In the genomic region with DNA sequence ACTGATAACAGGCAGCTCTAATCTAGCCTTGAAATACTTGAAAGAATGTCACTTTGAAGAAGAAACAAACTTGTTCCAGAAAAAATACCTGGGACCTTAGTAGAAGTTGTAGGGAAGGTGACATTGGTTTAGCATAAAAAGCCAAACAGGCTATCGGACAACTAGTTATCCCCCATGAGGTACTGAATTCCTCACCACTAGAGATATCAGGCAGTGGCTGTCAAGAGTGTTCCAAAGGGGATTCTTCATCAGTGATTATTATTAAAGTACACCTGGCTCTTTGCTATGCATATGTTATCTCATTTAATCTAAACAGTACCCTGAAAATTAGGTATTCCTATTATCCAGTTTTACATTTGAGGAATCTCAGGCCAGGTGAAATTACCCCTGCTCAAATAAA, we compare ENCODE assay signal across 18 cellular contexts. TPM values are rescaled to one million over a fixed set of nuclear protein-coding genes. Genes with fewer than 3 reads are reported as not detected.
DNase-seq lines count a peak whose midpoint lies in the region; ATAC-seq and TF ChIP-seq lines count a peak whose summit lies in the region.
"Had no signal": no experiment of that assay in that cellular context is flagged by ENCODE, and none has a peak within 500 bp of the region (broad histone marks: within the 10 kb centered on the region; RNA-seq: fewer than 3 reads in every experiment).

No MANE protein-coding gene starts in this region.

- TF ChIP-seq CTCF in WERI-Rb-1 (IDR thresholded peaks at IDR 0.05; ENCODE audit: low read depth, low read length) (no peak), gastrocnemius medialis (IDR thresholded peaks at IDR 0.05 in 4 of 5, conservative IDR thresholded peaks at IDR 0.05 in 1 of 5) (no peak), sigmoid colon (IDR thresholded peaks at IDR 0.05) (no peak)

- ATAC-seq in Right ventricle myocardium inferior, result peak; percentile 10
- ATAC-seq in right cardiac atrium, result no peak
- ATAC-seq in left ventricle myocardium superior, result peak; percentile 52
- no peak for ATAC-seq in gastrocnemius medialis
- no peak for ATAC-seq in HG02938 (IDR thresholded peaks at IDR 0.05; ENCODE audit: unreplicated experiment)
- ATAC-seq: A549 had no signal

- H3K4me1 ChIP-seq in right cardiac atrium (ENCODE audit: control insufficient read depth, insufficient read depth, low read length) (no peaks in the 10 kb centered on the region), gastrocnemius medialis (no peaks in the 10 kb centered on the region), sigmoid colon (no peaks in the 10 kb centered on the region)
- H3K4me1 ChIP-seq: A549, Caco-2, HAP-1 had no signal

- intact Hi-C loops in Right ventricle myocardium inferior (cut with DNase I) (no loop called here), right cardiac atrium (cut with DNase I) (no loop called here), left ventricle myocardium superior (cut with micrococcal nuclease) (no loop called here), gastrocnemius medialis (cut with DNase I; ENCODE audit: low total_unique reads) (no loop called here), sigmoid colon (cut with DNase I) (no loop called here)

- H3K27me3 ChIP-seq in right cardiac atrium (ENCODE audit: control insufficient read depth, insufficient read depth), result no peaks in the 10 kb centered on the region
- H3K27me3 ChIP-seq in WERI-Rb-1 (ENCODE audit: insufficient read depth, low read depth, severe bottlenecking), result no peaks in the 10 kb centered on the region
- no peaks in the 10 kb centered on the region for H3K27me3 ChIP-seq in gastrocnemius medialis
- H3K27me3 ChIP-seq in sigmoid colon, result no peaks in the 10 kb centered on the region

- TF ChIP-seq EP300 in sigmoid colon (IDR thresholded peaks at IDR 0.05), result no peak

- H3K27ac ChIP-seq in right cardiac atrium (ENCODE audit: low read length) (no peak overlapping the region), WERI-Rb-1 (peak overlapping the region; percentile 63), gastrocnemius medialis (peak overlapping the region; percentile 19 to 49 (median 44)), sigmoid colon (no peak overlapping the region)
- H3K27ac ChIP-seq: 22Rv1, A549, C4-2B, GM23248 had no signal

- TF ChIP-seq POLR2A in gastrocnemius medialis (IDR thresholded peaks at IDR 0.05), result no peak
- TF ChIP-seq POLR2A in sigmoid colon (IDR thresholded peaks at IDR 0.05), result no peak

- in situ Hi-C loops in gastrocnemius medialis (cut with MboI; ENCODE audit: low sequenced_read_pairs in 4 of 4), result no loop called here

- no peak for DNase-seq in Right ventricle myocardium inferior (ENCODE audit: missing footprints)
- no peak for DNase-seq in right cardiac atrium
- DNase-seq in WERI-Rb-1, result no peak
- DNase-seq in left ventricle myocardium superior, result no peak
- no peak for DNase-seq in gastrocnemius medialis
- no peak for DNase-seq in sigmoid colon
- DNase-seq: AML-193; Caco-2; CD4-positive, alpha-beta T cell; GM23248 had no signal

- 72% methylated on average over 1 of the region's 1 CpG for WGBS in right cardiac atrium
- 95 to 98% methylated on average over 1 of the region's 1 CpG for WGBS in sigmoid colon, 2 donors

- H3K4me3 ChIP-seq in right cardiac atrium (ENCODE audit: low read length), result no peak overlapping the region
- H3K4me3 ChIP-seq in WERI-Rb-1 (ENCODE audit: low read depth, low read length), result no peak overlapping the region
- H3K4me3 ChIP-seq in gastrocnemius medialis, result no peak overlapping the region
- no peak overlapping the region for H3K4me3 ChIP-seq in sigmoid colon
- H3K4me3 ChIP-seq: A549, GM23248, HAP-1 had no signal

- H3K9me3 ChIP-seq in right cardiac atrium (ENCODE audit: control insufficient read depth, low read length) (no peaks in the 10 kb centered on the region), WERI-Rb-1 (ENCODE audit: severe bottlenecking) (no peaks in the 10 kb centered on the region), gastrocnemius medialis (no peaks in the 10 kb centered on the region), sigmoid colon (no peaks in the 10 kb centered on the region)
- H3K9me3 ChIP-seq: A549, Caco-2, HAP-1 had no signal

- H3K36me3 ChIP-seq in WERI-Rb-1, result peaks cover 98% of the 10 kb centered on the region
- peaks cover 0 to 64% of the 10 kb centered on the region in 2 donors for H3K36me3 ChIP-seq in gastrocnemius medialis
- H3K36me3 ChIP-seq in sigmoid colon, result peaks cover 5 to 89% (median 31%) of the 10 kb centered on the region in 4 donors

RNA-seq across cellular contexts. Expression of gene HMGN2, which starts 13.1 kb away (rescaled TPM):
- total RNA-seq in Right ventricle myocardium inferior (150 TPM), right cardiac atrium (100 to 1,000 TPM; 125 to 176 (median 136) TPM), left ventricle myocardium superior (145 TPM), gastrocnemius medialis (100 to 1,000 TPM in 1 of 4 donors, 10 to 100 TPM in 3; 68.2 to 136 (median 88.4) TPM), sigmoid colon (100 to 1,000 TPM; 150 to 403 (median 234) TPM)
- polyA plus RNA-seq in right cardiac atrium (152 TPM), sigmoid colon (100 to 1,000 TPM; 474 to 749 (median 570) TPM)

RNA-seq across cellular contexts. Expression of gene DHDDS, which starts 27.0 kb away (rescaled TPM):
- total RNA-seq in Right ventricle myocardium inferior (25.7 TPM), right cardiac atrium (10 to 100 TPM; 27.0 to 34.0 (median 30.0) TPM), left ventricle myocardium superior (29.3 TPM), gastrocnemius medialis (10 to 100 TPM; 12.1 to 30.7 (median 22.3) TPM), sigmoid colon (10 to 100 TPM; 16.6 to 33.5 (median 24.7) TPM)
- polyA plus RNA-seq in right cardiac atrium (21.5 TPM), sigmoid colon (10 to 100 TPM; 46.2 to 64.3 (median 59.0) TPM)

RNA-seq across cellular contexts. Expression of gene LIN28A, which starts 48.5 kb away (rescaled TPM):
- total RNA-seq in Right ventricle myocardium inferior (not detected), right cardiac atrium (not detected), left ventricle myocardium superior (not detected), gastrocnemius medialis (not detected), sigmoid colon (not detected)
- polyA plus RNA-seq in right cardiac atrium (not detected), sigmoid colon (not detected)
- total RNA-seq: CD4-positive, alpha-beta T cell; GM23248; H4; HT-29 had no signal
- polyA plus RNA-seq: BJ had no signal

Comparison
In these comparisons a context has a peak if more than half of its experiments do, and no peak if none do; other contexts are left out.
1. ATAC-seq: peak in Right ventricle myocardium inferior (single experiment) and left ventricle myocardium superior (single experiment); none in right cardiac atrium (0 of 2), gastrocnemius medialis (0 of 2) and HG02938 (single experiment).
2. H3K27ac ChIP-seq: peak in WERI-Rb-1 (single experiment) and gastrocnemius medialis (4 of 4); none in right cardiac atrium (single experiment) and sigmoid colon (0 of 4).